20 cellular contexts compared by ENCODE assay signal in the genomic region with DNA sequence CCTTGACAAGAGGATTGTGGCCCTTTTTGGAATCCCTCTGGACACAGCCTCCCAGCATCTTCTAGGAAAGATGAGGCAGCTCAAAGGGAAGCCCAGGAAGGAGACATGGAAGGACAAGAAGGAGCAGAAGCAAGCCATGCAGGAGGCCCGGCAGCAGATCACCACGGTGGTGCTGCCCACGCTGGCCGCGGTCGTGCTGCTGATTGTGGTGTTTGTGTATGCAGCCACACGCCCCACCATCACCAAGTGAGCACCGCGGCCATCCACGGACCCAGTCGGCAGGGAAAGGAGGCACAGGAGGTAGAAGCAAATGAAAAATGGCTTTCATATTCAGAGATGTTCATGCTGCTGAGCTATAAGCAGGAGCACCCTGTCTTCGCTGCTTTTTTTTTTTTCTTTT. TPM values are rescaled to one million over a fixed set of nuclear protein-coding genes. Genes with fewer than 3 reads are reported as not detected.
DNase-seq lines count a peak whose midpoint lies in the region; ATAC-seq, FAIRE-seq and TF ChIP-seq lines count a peak whose summit lies in the region.
"Had no signal": no experiment of that assay in that cellular context is flagged by ENCODE, and none has a peak within 500 bp of the region (broad histone marks: within the 10 kb centered on the region; RNA-seq: fewer than 3 reads in every experiment).

No MANE protein-coding gene starts in this region.

- no peaks in the 10 kb centered on the region for H3K4me1 Mint-ChIP-seq in neural progenitor cell
- H3K4me1 Mint-ChIP-seq: CD4-positive, alpha-beta memory T cell had no signal

- ATAC-seq in HG03442 (IDR thresholded peaks at IDR 0.05; ENCODE audit: unreplicated experiment) (no peak), GM21528 (IDR thresholded peaks at IDR 0.05; ENCODE audit: low FRiP score, unreplicated experiment) (no peak)

- H3K27me3 Mint-ChIP-seq in neural progenitor cell (ENCODE audit: insufficient read depth, low read depth): no peaks in the 10 kb centered on the region

- no peaks in the 10 kb centered on the region for H3K79me2 ChIP-seq in Loucy (ENCODE audit: insufficient read depth, low read length)
- H3K79me2 ChIP-seq in neural progenitor cell (ENCODE audit: low read depth): no peaks in the 10 kb centered on the region

- no peaks in the 10 kb centered on the region for H3K27me3 ChIP-seq in Loucy (ENCODE audit: insufficient read depth, low read length, poor library complexity, severe bottlenecking)
- H3K27me3 ChIP-seq in neural progenitor cell: peaks cover 14% of the 10 kb centered on the region

- H3K4me1 ChIP-seq in Loucy (ENCODE audit: insufficient read depth, low read length, poor library complexity, severe bottlenecking): no peaks in the 10 kb centered on the region
- no peaks in the 10 kb centered on the region for H3K4me1 ChIP-seq in neural progenitor cell

- H3K36me3 ChIP-seq in Loucy (ENCODE audit: insufficient read depth, low read length): no peaks in the 10 kb centered on the region
- H3K36me3 ChIP-seq in neural progenitor cell: no peaks in the 10 kb centered on the region

- DNase-seq in neural progenitor cell (ENCODE audit: low spot score) (no peak), posterior vena cava (ENCODE audit: low spot score) (peak; percentile 49), GM12891 (ENCODE audit: insufficient read length, low spot score) (no peak)
- DNase-seq: C1 segment of cervical spinal cord; Calu3; CD4-positive, alpha-beta memory T cell; COR-L47; DMS53; DMS79 treated with DMSO at 0.1 percent for 48 hours; GF-D8; H7; HCEC 1CT had no signal

- H3K4me3 Mint-ChIP-seq in neural progenitor cell: no peak overlapping the region
- H3K4me3 Mint-ChIP-seq: CD4-positive, alpha-beta memory T cell had no signal

- H3F3A ChIP-seq in Loucy (ENCODE audit: low read depth) (no peaks in the 10 kb centered on the region), neural progenitor cell (ENCODE audit: low read depth) (no peaks in the 10 kb centered on the region)

- no peaks in the 10 kb centered on the region for H4K20me1 ChIP-seq in Loucy (ENCODE audit: insufficient read depth, low read length, poor library complexity, severe bottlenecking)
- H4K20me1 ChIP-seq in neural progenitor cell (ENCODE audit: low read depth): no peaks in the 10 kb centered on the region

- no peaks in the 10 kb centered on the region for H3K9me3 Mint-ChIP-seq in neural progenitor cell
- H3K9me3 Mint-ChIP-seq: CD4-positive, alpha-beta memory T cell had no signal

- H3K27ac Mint-ChIP-seq in neural progenitor cell: no peak overlapping the region
- H3K27ac Mint-ChIP-seq: CD4-positive, alpha-beta memory T cell had no signal

- no peak overlapping the region for H3K9ac ChIP-seq in Loucy (ENCODE audit: low read depth, low read length, poor library complexity, severe bottlenecking)
- no peak overlapping the region for H3K9ac ChIP-seq in neural progenitor cell

- H3K9me3 ChIP-seq in Loucy (ENCODE audit: insufficient read depth, low read depth, low read length) (no peaks in the 10 kb centered on the region), neural progenitor cell (ENCODE audit: low read depth) (no peaks in the 10 kb centered on the region)

- H3K36me3 Mint-ChIP-seq in neural progenitor cell: no peaks in the 10 kb centered on the region
- H3K36me3 Mint-ChIP-seq: CD4-positive, alpha-beta memory T cell had no signal

- H3K4me3 ChIP-seq in Loucy (ENCODE audit: low read length, poor library complexity, severe bottlenecking): no peak overlapping the region
- H3K4me3 ChIP-seq in neural progenitor cell: no peak overlapping the region

- TF ChIP-seq CTCF in Loucy (conservative IDR thresholded peaks at IDR 0.05; ENCODE audit: low read length): no peak
- no peak for TF ChIP-seq CTCF in neural progenitor cell (IDR thresholded peaks at IDR 0.05)

- intact Hi-C loops in posterior vena cava (cut with DNase I): no loop called here

- H3K4me2 ChIP-seq in Loucy (ENCODE audit: low read depth, low read length, poor library complexity, severe bottlenecking) (no peak overlapping the region), neural progenitor cell (no peak overlapping the region)

- H3K27ac ChIP-seq in neural progenitor cell: no peak overlapping the region

- no peaks in the 10 kb centered on the region for H3K9me2 ChIP-seq in Loucy (replicated peaks; ENCODE audit: low read depth, low read length)

- no peak for FAIRE-seq in GM12891 (lab: Jason Lieb, UNC)
- FAIRE-seq: GM12892, GM19239, H1 had no signal

- TF ChIP-seq POLR2A in GM12891 (IDR thresholded peaks at IDR 0.05; ENCODE audit: low read depth, low read length): no peak

- peak overlapping the region; percentile 49; the same call in 1 of the 2 replicates for H2AFZ ChIP-seq in Loucy (ENCODE audit: low read length)
- H2AFZ ChIP-seq in neural progenitor cell (replicated peaks): peak overlapping the region; percentile 72

TF ChIP-seq in GM12891, 5 proteins besides CTCF, POLR2A, EP300 and RAD21:
- no peak for TF ChIP-seq PAX5 (IDR thresholded peaks at IDR 0.05; ENCODE audit: insufficient read depth, low read length, severe bottlenecking)
- TF ChIP-seq POLR2AphosphoS5 (IDR thresholded peaks at IDR 0.05; ENCODE audit: low read depth, low read length): no peak
- no peak for TF ChIP-seq POU2F2 (IDR thresholded peaks at IDR 0.05; ENCODE audit: low read depth, low read length)
- TF ChIP-seq SPI1 (IDR thresholded peaks at IDR 0.05; ENCODE audit: low read depth, low read length): no peak
- TF ChIP-seq TAF1 (IDR thresholded peaks at IDR 0.05; ENCODE audit: low read depth, low read length): no peak

RNA-seq across cellular contexts. Expression of a gene that starts 10.9 kb away (rescaled TPM):
- total RNA-seq in neural progenitor cell (ENCODE audit: low replicate concordance) (15.1 and 22.0 TPM in 2 replicates), posterior vena cava (under 1 TPM in 1 of 2 donors, not detected in 1; 0.10 TPM)
- polyA plus RNA-seq in GM12891 (2012; ENCODE audit: low read depth, missing spikeins): 0.14 TPM
- total RNA-seq: A673; CD4-positive, alpha-beta memory T cell; G401 had no signal

RNA-seq across cellular contexts. Expression of a gene that starts 44.2 kb away (rescaled TPM):
- total RNA-seq in neural progenitor cell (ENCODE audit: low replicate concordance): 31.3 and 46.5 TPM in 2 replicates
- 10 to 100 TPM; 16.5 to 17.4 TPM for total RNA-seq in posterior vena cava
- 12.9 TPM for polyA plus RNA-seq in GM12891 (2012; ENCODE audit: low read depth, missing spikeins)

Comparison
In these comparisons a context has a peak if more than half of its experiments do, and no peak if none do; other contexts are left out.
1. RNA of a gene that starts 10.9 kb away (total RNA-seq): 15.1 to 22.0 TPM in neural progenitor cell; 0.10 TPM in posterior vena cava; every median in the first group is over 10 times any median in the second.